ENCODE assay signal across 25 cellular contexts in the genomic region with DNA sequence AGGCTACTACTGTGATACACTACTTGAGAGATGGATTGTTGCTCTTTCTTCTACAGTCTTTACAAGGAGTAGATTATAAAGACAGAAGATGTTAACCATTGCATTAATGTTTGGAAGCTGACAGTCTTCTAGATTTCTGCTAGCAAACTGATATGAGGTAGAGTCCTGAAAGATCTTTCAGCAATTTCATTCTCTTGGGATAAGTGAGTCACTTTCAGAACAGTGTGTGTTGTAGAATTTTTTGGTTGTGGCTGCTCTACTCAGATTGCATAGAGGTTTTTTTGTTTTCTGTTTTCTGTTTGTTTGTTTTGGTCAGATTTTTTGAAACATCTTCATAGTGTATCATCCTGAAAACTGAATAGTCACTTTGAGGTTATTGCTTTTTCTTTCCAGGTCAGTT. TPM values are rescaled to one million over a fixed set of nuclear protein-coding genes. Genes with fewer than 3 reads are reported as not detected.
DNase-seq lines count a peak whose midpoint lies in the region; ATAC-seq and TF ChIP-seq lines count a peak whose summit lies in the region.
"Had no signal": no experiment of that assay in that cellular context is flagged by ENCODE, and none has a peak within 500 bp of the region (broad histone marks: within the 10 kb centered on the region; RNA-seq: fewer than 3 reads in every experiment).

No MANE protein-coding gene starts in this region.

- POLR2A ChIA-PET in activated CD8-positive, alpha-beta T cell treated with anti-CD3 and anti-CD28 coated beads, Interleukin-2, amount 10 ng/mL, durations not matched to agents 7 days and 5 days (lab: Charles Lee), result interaction anchor here (0.7 kb wide), 1 partner anchor 64 kb away, joined by 3 read pairs; no protein-coding TSS in a partner anchor
- POLR2A ChIA-PET in activated CD8-positive, alpha-beta T cell treated with anti-CD3 and anti-CD28 coated beads for 36 hours (lab: Charles Lee), result interaction anchor here (0.8 kb wide), 1 partner anchor 12 kb away, joined by 3 read pairs; no protein-coding TSS in a partner anchor
- POLR2A ChIA-PET in CD8-positive, alpha-beta T cell (lab: Charles Lee), result no interaction called here
- POLR2A ChIA-PET in PC-3 (lab: Charles Lee; ENCODE audit: unreplicated experiment), result no interaction called here

- H3K4me1 Mint-ChIP-seq in activated CD8-positive, alpha-beta T cell treated with anti-CD3 and anti-CD28 coated beads, Interleukin-2, amount 10 ng/mL, durations not matched to agents 7 days and 5 days (ENCODE audit: low read depth), result peaks cover 51% of the 10 kb centered on the region
- peaks cover 13% of the 10 kb centered on the region for H3K4me1 Mint-ChIP-seq in activated CD8-positive, alpha-beta T cell treated with anti-CD3 and anti-CD28 coated beads for 36 hours (ENCODE audit: low read depth)
- peaks cover 3% of the 10 kb centered on the region for H3K4me1 Mint-ChIP-seq in CD8-positive, alpha-beta T cell (ENCODE audit: low read depth)
- peaks cover 30% of the 10 kb centered on the region for H3K4me1 Mint-ChIP-seq in activated naive CD8-positive, alpha-beta T cell treated with anti-CD3 and anti-CD28 coated beads, Interleukin-2, amount 50 U/mL, for 24 hours

- CTCF ChIA-PET in activated CD8-positive, alpha-beta T cell treated with anti-CD3 and anti-CD28 coated beads, Interleukin-2, amount 10 ng/mL, durations not matched to agents 7 days and 5 days (lab: Charles Lee), result interaction anchor here (1.2 to 1.4 kb wide), 2 partner anchors 8 to 45 kb away, joined by 3 read pairs; no protein-coding TSS in a partner anchor
- CTCF ChIA-PET in activated CD8-positive, alpha-beta T cell treated with anti-CD3 and anti-CD28 coated beads for 36 hours (lab: Charles Lee), result interaction anchor here (0.7 to 0.9 kb wide), 2 partner anchors 90 kb away, joined by 3 to 4 read pairs; no protein-coding TSS in a partner anchor
- CTCF ChIA-PET in CD8-positive, alpha-beta T cell (lab: Charles Lee), result interaction anchor here (0.7 kb wide), 1 partner anchor 91 kb away, joined by 4 read pairs; no protein-coding TSS in a partner anchor
- CTCF ChIA-PET in PC-3 (lab: Charles Lee), result no interaction called here

- no peaks in the 10 kb centered on the region for H3K27me3 ChIP-seq in CD8-positive, alpha-beta T cell (ENCODE audit: insufficient read depth, low read length)
- H3K27me3 ChIP-seq in osteoblast (ENCODE audit: insufficient read depth, low read length) (no peaks in the 10 kb centered on the region), PC-3 (ENCODE audit: low read length) (no peaks in the 10 kb centered on the region), right cardiac atrium (ENCODE audit: control insufficient read depth, insufficient read depth) (no peaks in the 10 kb centered on the region)
- H3K27me3 ChIP-seq: upper lobe of left lung had no signal

- no peak for ATAC-seq in activated CD8-positive, alpha-beta T cell treated with anti-CD3 and anti-CD28 coated beads, Interleukin-2, amount 10 ng/mL, durations not matched to agents 7 days and 5 days
- ATAC-seq in activated CD8-positive, alpha-beta T cell treated with anti-CD3 and anti-CD28 coated beads for 36 hours, result no peak
- no peak for ATAC-seq in CD8-positive, alpha-beta T cell
- ATAC-seq in activated naive CD8-positive, alpha-beta T cell treated with anti-CD3 and anti-CD28 coated beads, Interleukin-2, amount 50 U/mL, for 24 hours, result no peak
- ATAC-seq in PC-3 (no peak), right cardiac atrium (no peak)
- ATAC-seq: A549, Right ventricle myocardium inferior had no signal

- H3K27ac ChIP-seq in CD8-positive, alpha-beta T cell (ENCODE audit: low read depth, low read length), result no peak overlapping the region
- H3K27ac ChIP-seq in osteoblast (ENCODE audit: low read depth, low read length), result no peak overlapping the region
- H3K27ac ChIP-seq in PC-3 (ENCODE audit: low read length), result no peak overlapping the region
- H3K27ac ChIP-seq in right cardiac atrium (ENCODE audit: low read length), result no peak overlapping the region
- H3K27ac ChIP-seq: A549, upper lobe of left lung had no signal

- H3K4me1 ChIP-seq in CD8-positive, alpha-beta T cell (ENCODE audit: insufficient read depth, low read length), result no peaks in the 10 kb centered on the region
- H3K4me1 ChIP-seq in osteoblast (ENCODE audit: insufficient read depth, low read length), result peaks cover 4% of the 10 kb centered on the region
- H3K4me1 ChIP-seq in PC-3 (ENCODE audit: insufficient read depth, low read length), result no peaks in the 10 kb centered on the region
- peaks cover 2% of the 10 kb centered on the region for H3K4me1 ChIP-seq in right cardiac atrium (ENCODE audit: control insufficient read depth, insufficient read depth, low read length)
- H3K4me1 ChIP-seq: A549, BE2C, Caco-2 had no signal

- intact Hi-C loops in activated CD8-positive, alpha-beta T cell treated with anti-CD3 and anti-CD28 coated beads for 36 hours (cut with micrococcal nuclease), result no loop called here
- intact Hi-C loops in CD8-positive, alpha-beta T cell (cut with DNase I, micrococcal nuclease), result no loop called here
- intact Hi-C loops in PC-3 (cut with micrococcal nuclease) (no loop called here), right cardiac atrium (cut with DNase I) (no loop called here)

- H2AFZ ChIP-seq in osteoblast (ENCODE audit: low read length), result no peak overlapping the region
- H2AFZ ChIP-seq in PC-3 (ENCODE audit: low read length), result no peak overlapping the region

- H3K36me3 ChIP-seq in CD8-positive, alpha-beta T cell (ENCODE audit: insufficient read depth, low read length), result no peaks in the 10 kb centered on the region
- no peaks in the 10 kb centered on the region for H3K36me3 ChIP-seq in osteoblast (ENCODE audit: insufficient read depth, low read length)
- H3K36me3 ChIP-seq in PC-3 (ENCODE audit: low read depth, low read length), result no peaks in the 10 kb centered on the region
- H3K36me3 ChIP-seq: BE2C had no signal

- peak overlapping the region; percentile 63 for H3K27ac Mint-ChIP-seq in activated CD8-positive, alpha-beta T cell treated with anti-CD3 and anti-CD28 coated beads, Interleukin-2, amount 10 ng/mL, durations not matched to agents 7 days and 5 days
- H3K27ac Mint-ChIP-seq in activated CD8-positive, alpha-beta T cell treated with anti-CD3 and anti-CD28 coated beads for 36 hours, result no peak overlapping the region
- peak overlapping the region; percentile 16 for H3K27ac Mint-ChIP-seq in CD8-positive, alpha-beta T cell
- peak overlapping the region; percentile 16 for H3K27ac Mint-ChIP-seq in activated naive CD8-positive, alpha-beta T cell treated with anti-CD3 and anti-CD28 coated beads, Interleukin-2, amount 50 U/mL, for 24 hours
- H3K27ac Mint-ChIP-seq: dendritic cell treated with granulocyte-macrophage colony-stimulating factor and Interleukin-4, amounts not matched to agents 40 ng/mL and 50 ng/mL, for 4 days; progenitor cell of endocrine pancreas had no signal

- H3K9me2 ChIP-seq in PC-3 (replicated peaks; ENCODE audit: low read length), result no peaks in the 10 kb centered on the region

- no peak overlapping the region for H3K4me3 Mint-ChIP-seq in activated CD8-positive, alpha-beta T cell treated with anti-CD3 and anti-CD28 coated beads, Interleukin-2, amount 10 ng/mL, durations not matched to agents 7 days and 5 days
- H3K4me3 Mint-ChIP-seq in activated CD8-positive, alpha-beta T cell treated with anti-CD3 and anti-CD28 coated beads for 36 hours, result no peak overlapping the region
- H3K4me3 Mint-ChIP-seq in CD8-positive, alpha-beta T cell, result no peak overlapping the region
- no peak overlapping the region for H3K4me3 Mint-ChIP-seq in activated naive CD8-positive, alpha-beta T cell treated with anti-CD3 and anti-CD28 coated beads, Interleukin-2, amount 50 U/mL, for 24 hours
- H3K4me3 Mint-ChIP-seq: dendritic cell treated with granulocyte-macrophage colony-stimulating factor and Interleukin-4, amounts not matched to agents 40 ng/mL and 50 ng/mL, for 4 days had no signal

- BruUV-seq in PC-3 (replicated peaks; lab: Mats Ljungman, UMichigan), result no TSS peak

- TF ChIP-seq CTCF in activated CD8-positive, alpha-beta T cell treated with anti-CD3 and anti-CD28 coated beads for 36 hours (IDR thresholded peaks at IDR 0.05), result no peak
- TF ChIP-seq CTCF in CD8-positive, alpha-beta T cell (IDR thresholded peaks at IDR 0.05), result no peak
- TF ChIP-seq CTCF in osteoblast (IDR thresholded peaks at IDR 0.05; ENCODE audit: extremely low read depth, low read depth, low read length), result no peak
- TF ChIP-seq CTCF in PC-3 (conservative IDR thresholded peaks at IDR 0.05; ENCODE audit: low read depth, low read length), result no peak

- no peaks in the 10 kb centered on the region for H3K27me3 Mint-ChIP-seq in activated CD8-positive, alpha-beta T cell treated with anti-CD3 and anti-CD28 coated beads, Interleukin-2, amount 10 ng/mL, durations not matched to agents 7 days and 5 days (ENCODE audit: low read depth)
- H3K27me3 Mint-ChIP-seq in activated CD8-positive, alpha-beta T cell treated with anti-CD3 and anti-CD28 coated beads for 36 hours, result no peaks in the 10 kb centered on the region
- no peaks in the 10 kb centered on the region for H3K27me3 Mint-ChIP-seq in CD8-positive, alpha-beta T cell (ENCODE audit: low read depth)
- H3K27me3 Mint-ChIP-seq in activated naive CD8-positive, alpha-beta T cell treated with anti-CD3 and anti-CD28 coated beads, Interleukin-2, amount 50 U/mL, for 24 hours, result no peaks in the 10 kb centered on the region
- H3K27me3 Mint-ChIP-seq: dendritic cell treated with granulocyte-macrophage colony-stimulating factor and Interleukin-4, amounts not matched to agents 40 ng/mL and 50 ng/mL, for 4 days had no signal

- H3K9ac ChIP-seq in PC-3 (ENCODE audit: low read length), result no peak overlapping the region

- peaks cover 92% of the 10 kb centered on the region for H3K36me3 Mint-ChIP-seq in activated CD8-positive, alpha-beta T cell treated with anti-CD3 and anti-CD28 coated beads, Interleukin-2, amount 10 ng/mL, durations not matched to agents 7 days and 5 days (ENCODE audit: low read depth)
- peaks cover 55% of the 10 kb centered on the region for H3K36me3 Mint-ChIP-seq in activated CD8-positive, alpha-beta T cell treated with anti-CD3 and anti-CD28 coated beads for 36 hours (ENCODE audit: low read depth)
- peaks cover 61% of the 10 kb centered on the region for H3K36me3 Mint-ChIP-seq in CD8-positive, alpha-beta T cell
- peaks cover 71% of the 10 kb centered on the region for H3K36me3 Mint-ChIP-seq in activated naive CD8-positive, alpha-beta T cell treated with anti-CD3 and anti-CD28 coated beads, Interleukin-2, amount 50 U/mL, for 24 hours (ENCODE audit: low read depth)

- H4K20me1 ChIP-seq in osteoblast (ENCODE audit: insufficient read depth, low read length), result no peaks in the 10 kb centered on the region
- H4K20me1 ChIP-seq in PC-3 (ENCODE audit: low read length), result no peaks in the 10 kb centered on the region

- no peak overlapping the region for H3K4me3 ChIP-seq in CD8-positive, alpha-beta T cell (ENCODE audit: low read depth, low read length)
- no peak overlapping the region for H3K4me3 ChIP-seq in osteoblast (ENCODE audit: insufficient read depth, low read length)
- H3K4me3 ChIP-seq in PC-3 (ENCODE audit: low read length), result no peak overlapping the region
- H3K4me3 ChIP-seq in right cardiac atrium (ENCODE audit: low read length), result no peak overlapping the region
- H3K4me3 ChIP-seq: A549, upper lobe of left lung had no signal

- no peak for DNase-seq in activated CD8-positive, alpha-beta T cell treated with anti-CD3 and anti-CD28 coated beads, Interleukin-2, amount 10 ng/mL, durations not matched to agents 7 days and 5 days
- DNase-seq in activated CD8-positive, alpha-beta T cell treated with anti-CD3 and anti-CD28 coated beads for 36 hours, result no peak
- DNase-seq in CD8-positive, alpha-beta T cell, result no peak
- no peak for DNase-seq in activated naive CD8-positive, alpha-beta T cell treated with anti-CD3 and anti-CD28 coated beads, Interleukin-2, amount 50 U/mL, for 24 hours
- DNase-seq in osteoblast (ENCODE audit: insufficient read length, low spot score, missing footprints) (no peak), NCI-H2029 (lab: John Stamatoyannopoulos, UW) (no peak), PC-3 (no peak), right cardiac atrium (no peak)
- DNase-seq: activated CD4-positive, alpha-beta T cell treated with anti-CD3 and anti-CD28 coated beads for 1 hour; activated effector memory CD4-positive, alpha-beta T cell treated with anti-CD3 and anti-CD28 coated beads, Interleukin-2, amount 50 U/mL, for 16 hours; BE2C; Caco-2; GOT3; head of caudate nucleus; NCI-H1105; NCI-H2081; NCI-H774; substantia nigra; upper lobe of left lung had no signal

- no peaks in the 10 kb centered on the region for H3K9me3 ChIP-seq in CD8-positive, alpha-beta T cell (ENCODE audit: low read length)
- H3K9me3 ChIP-seq in osteoblast (ENCODE audit: low read depth, low read length) (no peaks in the 10 kb centered on the region), PC-3 (ENCODE audit: low read length) (no peaks in the 10 kb centered on the region), right cardiac atrium (ENCODE audit: control insufficient read depth, low read length) (no peaks in the 10 kb centered on the region)
- H3K9me3 ChIP-seq: A549, BE2C, Caco-2 had no signal

- H3F3A ChIP-seq in PC-3 (ENCODE audit: low read length, unreplicated experiment), result no peaks in the 10 kb centered on the region

- H3K4me2 ChIP-seq in osteoblast (ENCODE audit: insufficient read depth, low read length) (peak overlapping the region; percentile 34), PC-3 (ENCODE audit: low read length) (no peak overlapping the region)
- H3K4me2 ChIP-seq: A549 had no signal

- H3K79me2 ChIP-seq in osteoblast (ENCODE audit: insufficient read depth, low read length) (no peaks in the 10 kb centered on the region), PC-3 (ENCODE audit: low read length) (no peaks in the 10 kb centered on the region)

- peaks cover 8% of the 10 kb centered on the region for H3K9me3 Mint-ChIP-seq in activated CD8-positive, alpha-beta T cell treated with anti-CD3 and anti-CD28 coated beads, Interleukin-2, amount 10 ng/mL, durations not matched to agents 7 days and 5 days (ENCODE audit: insufficient read depth)
- H3K9me3 Mint-ChIP-seq in activated CD8-positive, alpha-beta T cell treated with anti-CD3 and anti-CD28 coated beads for 36 hours, result peaks cover 4% of the 10 kb centered on the region
- peaks cover 5% of the 10 kb centered on the region for H3K9me3 Mint-ChIP-seq in CD8-positive, alpha-beta T cell
- peaks cover 7% of the 10 kb centered on the region for H3K9me3 Mint-ChIP-seq in activated naive CD8-positive, alpha-beta T cell treated with anti-CD3 and anti-CD28 coated beads, Interleukin-2, amount 50 U/mL, for 24 hours

RNA-seq across cellular contexts. Expression of gene TNFSF10, which starts 17.1 kb away (rescaled TPM):
- total RNA-seq in activated CD8-positive, alpha-beta T cell treated with anti-CD3 and anti-CD28 coated beads, Interleukin-2, amount 10 ng/mL, durations not matched to agents 7 days and 5 days, result 100 to 1,000 TPM; 106 to 108 TPM
- total RNA-seq in activated CD8-positive, alpha-beta T cell treated with anti-CD3 and anti-CD28 coated beads for 36 hours, result 10 to 100 TPM; 21.5 to 23.6 TPM
- total RNA-seq in CD8-positive, alpha-beta T cell, result 1 to 10 TPM; 3.6 to 4.1 TPM
- total RNA-seq in osteoblast (3.5 and 4.0 TPM in 2 replicates), PC-3 (2014; rRNA removed) (0.58 and 1.2 TPM in 2 replicates), right cardiac atrium (10 to 100 TPM in 3 of 4 donors, 1 to 10 TPM in 1; 9.6 to 23.0 (median 13.3) TPM)
- polyA plus RNA-seq in right cardiac atrium, result 21.2 TPM
- total RNA-seq: Caco-2 had no signal

RNA-seq across cellular contexts. Expression of gene GHSR, which starts 57.8 kb away (rescaled TPM):
- total RNA-seq in activated CD8-positive, alpha-beta T cell treated with anti-CD3 and anti-CD28 coated beads, Interleukin-2, amount 10 ng/mL, durations not matched to agents 7 days and 5 days, result not detected
- not detected for total RNA-seq in activated CD8-positive, alpha-beta T cell treated with anti-CD3 and anti-CD28 coated beads for 36 hours
- not detected for total RNA-seq in CD8-positive, alpha-beta T cell
- total RNA-seq in osteoblast (not detected in 2 replicates), PC-3 (2014; rRNA removed) (not detected in 2 replicates), right cardiac atrium (not detected)
- polyA plus RNA-seq in right cardiac atrium, result not detected
- total RNA-seq: Caco-2, lung microvascular endothelial cell, M059J, progenitor cell of endocrine pancreas, Right ventricle myocardium inferior, upper lobe of left lung had no signal
- polyA plus RNA-seq: A549 had no signal

Comparison
In these comparisons a context has a peak if more than half of its experiments do, and no peak if none do; other contexts are left out.
1. RNA of gene TNFSF10, which starts 17.1 kb away (total RNA-seq): 106 to 108 TPM in activated CD8-positive, alpha-beta T cell treated with anti-CD3 and anti-CD28 coated beads, Interleukin-2, amount 10 ng/mL, durations not matched to agents 7 days and 5 days; 21.5 to 23.6 TPM in activated CD8-positive, alpha-beta T cell treated with anti-CD3 and anti-CD28 coated beads for 36 hours, 9.6 to 23.0 TPM in right cardiac atrium, 3.6 to 4.1 TPM in CD8-positive, alpha-beta T cell, 3.5 to 4.0 TPM in osteoblast and 0.58 to 1.2 TPM in PC-3; every median in the first group is over 4 times any median in the second.
2. POLR2A ChIA-PET loops: an anchor here in activated CD8-positive, alpha-beta T cell treated with anti-CD3 and anti-CD28 coated beads, Interleukin-2, amount 10 ng/mL, durations not matched to agents 7 days and 5 days (0.7 kb wide) and activated CD8-positive, alpha-beta T cell treated with anti-CD3 and anti-CD28 coated beads for 36 hours (0.8 kb wide); none called in CD8-positive, alpha-beta T cell and PC-3.